13 cellular contexts compared by ENCODE assay signal in genomic region chr17:40482722-40483121, GRCh38. TPM values are rescaled to one million over a fixed set of nuclear protein-coding genes. Genes with fewer than 3 reads are reported as not detected.
A peak's percentile ranks its signal among the peaks of the same experiment; 100 is the strongest.
DNase-seq lines count a peak whose midpoint lies in the region; ATAC-seq, FAIRE-seq and TF ChIP-seq lines count a peak whose summit lies in the region.
"Had no signal": no experiment of that assay in that cellular context is flagged by ENCODE, and none has a peak within 500 bp of the region (broad histone marks: within the 10 kb centered on the region; RNA-seq: fewer than 3 reads in every experiment).

No MANE protein-coding gene starts in this region.

- no peak overlapping the region for H4K8ac ChIP-seq in H9 (replicated peaks; ENCODE audit: insufficient read length, low read depth, low read length)

- no peak for TF ChIP-seq EP300 in A549 (IDR thresholded peaks at IDR 0.05)

- H3K9ac ChIP-seq in HCT116 (ENCODE audit: low read length) (peak overlapping the region; percentile 19), H9 (ENCODE audit: extremely low read depth, insufficient read length, low read length) (no peak overlapping the region)

- H2AK5ac ChIP-seq in H9 (ENCODE audit: insufficient read length, low read length): no peak overlapping the region

- H2BK15ac ChIP-seq in H9 (ENCODE audit: low read depth, low read length): no peak overlapping the region

- H3K9me2 ChIP-seq in HCT116 (ENCODE audit: insufficient read depth): no peaks in the 10 kb centered on the region

- H3K36me3 Mint-ChIP-seq in activated CD4-positive, alpha-beta memory T cell treated with anti-CD3 and anti-CD28 coated beads for 36 hours: peaks cover 6% of the 10 kb centered on the region
- H3K36me3 Mint-ChIP-seq in H9 (ENCODE audit: insufficient read depth in 1 of 3, low read depth in 3 of 3): no peaks in the 10 kb centered on the region
- H3K36me3 Mint-ChIP-seq in activated T-cell treated with anti-CD3 and anti-CD28 coated beads, Interleukin-2, amount 50 U/mL, for 4 hours (ENCODE audit: insufficient read depth): no peaks in the 10 kb centered on the region

- no TSS peak for BruUV-seq in HCT116 (replicated peaks; lab: Mats Ljungman, UMichigan)

- H3K18ac ChIP-seq in H9 (ENCODE audit: insufficient read length, low read depth, low read length): no peak overlapping the region

- H4K5ac ChIP-seq in H9 (ENCODE audit: insufficient read length, low read depth, low read length): no peak overlapping the region

- CTCF ChIA-PET in A549 (lab: Yijun Ruan, JAX): interaction anchor here (0.5 to 15.5 kb wide), 7 partner anchors 11 to 783 kb away, joined by 3 to 379 read pairs (median 5); no protein-coding TSS in a partner anchor
- CTCF ChIA-PET in HCT116 (lab: Charles Lee): no interaction called here
- CTCF ChIA-PET in activated CD4-positive, alpha-beta memory T cell treated with anti-CD3 and anti-CD28 coated beads for 36 hours (lab: Charles Lee): interaction anchor here (1.6 to 2.6 kb wide), 2 partner anchors 39 to 51 kb away, joined by 4 to 8 read pairs; partner anchors contain the start of gene IGFBP4

- no peak overlapping the region for H2BK12ac ChIP-seq in H9 (ENCODE audit: insufficient read length, low read depth, low read length)

- H3K4me3 ChIP-seq in A549 (no peak overlapping the region), HCT116 (replicated peaks in 1 of 2; ENCODE audit: low read depth in 1 of 2, low read length in 2 of 2) (no peak overlapping the region), esophagus squamous epithelium (no peak overlapping the region)
- H3K4me3 ChIP-seq: dorsolateral prefrontal cortex, spleen, stomach had no signal

- peaks cover 82% of the 10 kb centered on the region for H3K4me1 ChIP-seq in A549
- peaks cover 71 to 87% of the 10 kb centered on the region in 2 experiments for H3K4me1 ChIP-seq in HCT116 (ENCODE audit: control insufficient read depth in 1 of 2, insufficient read depth in 2 of 2, low read length in 2 of 2)
- peaks cover 21 to 84% (median 44%) of the 10 kb centered on the region in 3 donors for H3K4me1 ChIP-seq in esophagus squamous epithelium
- H3K4me1 ChIP-seq in H9 (ENCODE audit: insufficient read depth, low read length): peaks cover 6% of the 10 kb centered on the region

- H3K36me3 ChIP-seq in HCT116 (ENCODE audit: control insufficient read depth in 1 of 2, insufficient read depth in 2 of 2, low read length in 2 of 2) (peaks cover 4 to 14% of the 10 kb centered on the region in 2 experiments; a peak in 3 of 4 replicates), esophagus squamous epithelium (peaks cover 0 to 91% (median 0%) of the 10 kb centered on the region in 3 donors)
- H3K36me3 ChIP-seq: spleen, stomach had no signal

- no peaks in the 10 kb centered on the region for H3K27me3 Mint-ChIP-seq in activated CD4-positive, alpha-beta memory T cell treated with anti-CD3 and anti-CD28 coated beads for 36 hours
- H3K27me3 Mint-ChIP-seq in H9 (ENCODE audit: low read depth): peaks cover 11% of the 10 kb centered on the region
- H3K27me3 Mint-ChIP-seq in activated T-cell treated with anti-CD3 and anti-CD28 coated beads, Interleukin-2, amount 50 U/mL, for 4 hours (ENCODE audit: low read depth): no peaks in the 10 kb centered on the region

- no peak overlapping the region for H2BK5ac ChIP-seq in H9 (ENCODE audit: insufficient read length, low read length)

- H3K4me1 Mint-ChIP-seq in activated CD4-positive, alpha-beta memory T cell treated with anti-CD3 and anti-CD28 coated beads for 36 hours (ENCODE audit: low read depth): peaks cover 80% of the 10 kb centered on the region
- peaks cover 42% of the 10 kb centered on the region in 2 experiments for H3K4me1 Mint-ChIP-seq in H9
- peaks cover 64% of the 10 kb centered on the region for H3K4me1 Mint-ChIP-seq in activated T-cell treated with anti-CD3 and anti-CD28 coated beads, Interleukin-2, amount 50 U/mL, for 4 hours (ENCODE audit: low read depth)

- no peak overlapping the region for H2BK120ac ChIP-seq in H9 (ENCODE audit: low read depth, low read length, poor library complexity, severe bottlenecking)

- H2BK20ac ChIP-seq in H9 (ENCODE audit: low read depth, low read length, poor library complexity, severe bottlenecking): no peak overlapping the region

- ATAC-seq in A549: no peak
- ATAC-seq in HCT116: peak; percentile 13
- ATAC-seq in activated T-cell treated with anti-CD3 and anti-CD28 coated beads, Interleukin-2, amount 50 U/mL, for 4 hours: no peak

- intact Hi-C loops in HCT116 (cut with micrococcal nuclease): no loop called here
- intact Hi-C loops in activated CD4-positive, alpha-beta memory T cell treated with anti-CD3 and anti-CD28 coated beads for 36 hours (cut with micrococcal nuclease): no loop called here
- intact Hi-C loops in esophagus squamous epithelium (cut with DNase I): no loop called here

- TF ChIP-seq POLR2A in A549 (IDR thresholded peaks at IDR 0.05; ENCODE audit: low read length) (no peak), HCT116 (IDR thresholded peaks at IDR 0.05; ENCODE audit: borderline replicate concordance, extremely low read depth, insufficient read depth, insufficient read length) (no peak), esophagus squamous epithelium (IDR thresholded peaks at IDR 0.05) (no peak)

- no peak overlapping the region for H3K4ac ChIP-seq in H9 (ENCODE audit: low read depth, low read length)

- H3K56ac ChIP-seq in H9 (ENCODE audit: insufficient read length, low read depth, low read length): no peak overlapping the region

- H2AFZ ChIP-seq in HCT116 (ENCODE audit: low read depth, low read length, poor library complexity, severe bottlenecking) (no peak overlapping the region), H9 (ENCODE audit: low read length) (no peak overlapping the region)

- RAD21 ChIA-PET in HCT116 (lab: Charles Lee; ENCODE audit: low non-redundant PET in 1 of 2, low total read pairs in 2 of 2, uncharacterized antibody in 2 of 2, unreplicated experiment in 2 of 2): no interaction called here

- no peaks in the 10 kb centered on the region for H3K9me3 Mint-ChIP-seq in activated CD4-positive, alpha-beta memory T cell treated with anti-CD3 and anti-CD28 coated beads for 36 hours
- no peaks in the 10 kb centered on the region for H3K9me3 Mint-ChIP-seq in H9
- no peaks in the 10 kb centered on the region for H3K9me3 Mint-ChIP-seq in activated T-cell treated with anti-CD3 and anti-CD28 coated beads, Interleukin-2, amount 50 U/mL, for 4 hours

- H3K4me3 Mint-ChIP-seq in activated CD4-positive, alpha-beta memory T cell treated with anti-CD3 and anti-CD28 coated beads for 36 hours: peak overlapping the region; percentile 48
- H3K4me3 Mint-ChIP-seq in H9: no peak overlapping the region; a peak in 1 of 5 replicates
- no peak overlapping the region for H3K4me3 Mint-ChIP-seq in activated T-cell treated with anti-CD3 and anti-CD28 coated beads, Interleukin-2, amount 50 U/mL, for 4 hours

- H3K27ac ChIP-seq in A549: peak overlapping the region; percentile 96 to 97
- peak overlapping the region; percentile 12; the same call in 1 of the 2 replicates for H3K27ac ChIP-seq in HCT116 (ENCODE audit: low read depth, low read length)
- H3K27ac ChIP-seq in esophagus squamous epithelium: peak overlapping the region in 3 of 4 donors; percentile 35 to 92 (median 47)
- H3K27ac ChIP-seq in H9 (ENCODE audit: insufficient read length, low read depth, low read length): no peak overlapping the region
- H3K27ac ChIP-seq: dorsolateral prefrontal cortex, stomach had no signal

- TF ChIP-seq CTCF in A549 (IDR thresholded peaks at IDR 0.05) (no peak), HCT116 (IDR thresholded peaks at IDR 0.05 in 2 of 3, conservative IDR thresholded peaks at IDR 0.05 in 1 of 3; ENCODE audit: borderline replicate concordance in 1 of 3, insufficient read depth in 1 of 3, low read depth in 2 of 3, low read length in 2 of 3) (no peak), esophagus squamous epithelium (IDR thresholded peaks at IDR 0.05) (no peak), H9 (conservative IDR thresholded peaks at IDR 0.05) (no peak)

- H3K79me2 ChIP-seq in HCT116 (ENCODE audit: insufficient read depth, low read length) (no peaks in the 10 kb centered on the region), H9 (ENCODE audit: insufficient read depth, low read length) (no peaks in the 10 kb centered on the region)

- DNase-seq in A549 (ENCODE audit: low read depth in 1 of 2, low spot score in 1 of 2) (peak in 1 of 2 experiments; percentile 86), HCT116 (ENCODE audit: low read depth, low spot score) (no peak), esophagus squamous epithelium (lab: John Stamatoyannopoulos, UW) (no peak), hippocampal formation (lab: John Stamatoyannopoulos, UW) (no peak), H9 (no peak)
- no peak for DNase-seq in activated CD4-positive, alpha-beta memory T cell treated with anti-CD3 and anti-CD28 coated beads for 36 hours
- DNase-seq in activated T-cell treated with anti-CD3 and anti-CD28 coated beads, Interleukin-2, amount 50 U/mL, for 4 hours: no peak
- DNase-seq: dorsolateral prefrontal cortex, HCEC 1CT, NCI-H2029 treated with DMSO at 0.1 percent for 48 hours, NCI-H526 treated with DMSO at 0.1 percent for 48 hours, spleen, stomach had no signal

- TF ChIP-seq RAD21 in A549 (conservative IDR thresholded peaks at IDR 0.05 in 1 of 2, IDR thresholded peaks at IDR 0.05 in 1 of 2) (no peak), HCT116 (IDR thresholded peaks at IDR 0.05; ENCODE audit: low read depth) (no peak)

- H3K4me2 ChIP-seq in A549 (peak overlapping the region; percentile 38), HCT116 (ENCODE audit: low read length) (peak overlapping the region; percentile 51), H9 (ENCODE audit: insufficient read depth, insufficient read length, low read length) (no peak overlapping the region)

- POLR2A ChIA-PET in A549 (lab: Yijun Ruan, JAX) (no interaction called here), HCT116 (lab: Charles Lee) (interaction anchor here (1.0 kb wide), 1 partner anchor 16 kb away, joined by 3 read pairs; no protein-coding TSS in a partner anchor)
- POLR2A ChIA-PET in activated CD4-positive, alpha-beta memory T cell treated with anti-CD3 and anti-CD28 coated beads for 36 hours (lab: Charles Lee): interaction anchor here (0.7 kb wide), 1 partner anchor 35 kb away, joined by 3 read pairs; no protein-coding TSS in a partner anchor

- H3K23me2 ChIP-seq in H9 (ENCODE audit: insufficient read length, low read depth, low read length, poor library complexity, severe bottlenecking): no peaks in the 10 kb centered on the region

- H3K27ac Mint-ChIP-seq in activated CD4-positive, alpha-beta memory T cell treated with anti-CD3 and anti-CD28 coated beads for 36 hours: peak overlapping the region; percentile 98
- H3K27ac Mint-ChIP-seq in H9: no peak overlapping the region

- H3K23ac ChIP-seq in H9 (ENCODE audit: insufficient read length, low read depth, low read length): no peak overlapping the region

- no peaks in the 10 kb centered on the region for H3K27me3 ChIP-seq in HCT116 (ENCODE audit: insufficient read depth, low read length)
- no peaks in the 10 kb centered on the region for H3K27me3 ChIP-seq in esophagus squamous epithelium
- H3K27me3 ChIP-seq in H9 (ENCODE audit: insufficient read depth, low read length): no peaks in the 10 kb centered on the region; the same call in 1 of the 2 replicates
- H3K27me3 ChIP-seq: dorsolateral prefrontal cortex, spleen, stomach had no signal

- H3K9me3 ChIP-seq in A549: no peaks in the 10 kb centered on the region
- H3K9me3 ChIP-seq in HCT116 (ENCODE audit: control insufficient read depth in 1 of 2, insufficient read depth in 1 of 2, low read depth in 1 of 2, low read length in 2 of 2): no peaks in the 10 kb centered on the region
- no peaks in the 10 kb centered on the region for H3K9me3 ChIP-seq in esophagus squamous epithelium
- H3K9me3 ChIP-seq in H9 (ENCODE audit: control insufficient read depth, low read depth, low read length): no peaks in the 10 kb centered on the region
- H3K9me3 ChIP-seq: spleen, stomach had no signal

- H4K91ac ChIP-seq in H9 (ENCODE audit: insufficient read length, low read depth, low read length): no peak overlapping the region

- H3K14ac ChIP-seq in H9 (ENCODE audit: insufficient read depth, low read length): no peak overlapping the region

- H3K79me1 ChIP-seq in H9 (ENCODE audit: insufficient read depth, low read depth, low read length, poor library complexity, severe bottlenecking): no peaks in the 10 kb centered on the region

- FAIRE-seq in A549 (lab: Jason Lieb, UNC): no peak

- no peaks in the 10 kb centered on the region for H4K20me1 ChIP-seq in HCT116 (ENCODE audit: insufficient read depth)
- H4K20me1 ChIP-seq in H9 (ENCODE audit: control insufficient read depth, insufficient read depth, insufficient read length): no peaks in the 10 kb centered on the region

- no peak overlapping the region for H3T11ph ChIP-seq in H9 (ENCODE audit: low read length)

- WGBS in A549 (ENCODE audit: missing lambda C conversion rate): 61% methylated on average over 6 of the region's 6 CpGs
- 52 to 64% methylated on average over 5 to 6 of the region's 6 CpGs for WGBS in esophagus squamous epithelium, 2 donors
- WGBS in H9 (ENCODE audit: extremely low coverage, insufficient read length, low lambda C conversion rate): no CpG with 5 or more reads among the region's 6 CpGs

RNA-seq across cellular contexts. Expression of gene TNS4, which starts 18.7 kb away (rescaled TPM):
- polyA plus RNA-seq in A549 (2011; rRNA removed) (24.2 and 45.9 TPM in 2 replicates), A549 (2017; fragmentation: RNase III; extraction: RNeasy Plus Mini Kit Qiagen cat#74134 plus additional on column Dnase treatment) (61.6 to 75.9 TPM (median 73.5 TPM) in 3 replicates)
- polyA plus RNA-seq in A549 (2012; cell fraction: cytosol; rRNA removed): 18.0 and 30.2 TPM in 2 replicates
- polyA plus RNA-seq in A549 (2012; cell fraction: nucleus; rRNA removed): 83.8 and 125 TPM in 2 replicates
- 62.8 and 79.7 TPM in 2 replicates for polyA minus RNA-seq in A549 (2011; rRNA and poly(A)+ RNA removed)
- total RNA-seq in HCT116 (2021; ENCODE audit: unreplicated experiment) (36.6 TPM), esophagus squamous epithelium (100 to 1,000 TPM in 1 of 4 donors, 10 to 100 TPM in 3; 34.6 to 104 (median 71.1) TPM), H9 (2021) (0.55 and 0.59 TPM in 2 replicates)
- 7.4 and 9.3 TPM in 2 replicates for polyA plus RNA-seq in HCT116 (2012)
- 10 to 100 TPM; 14.5 to 15.2 TPM for total RNA-seq in activated CD4-positive, alpha-beta memory T cell treated with anti-CD3 and anti-CD28 coated beads for 36 hours
- 1 to 10 TPM; 3.9 to 4.7 (median 4.1) TPM for total RNA-seq in activated T-cell treated with anti-CD3 and anti-CD28 coated beads, Interleukin-2, amount 50 U/mL, for 4 hours
- total RNA-seq: dorsolateral prefrontal cortex had no signal

RNA-seq across cellular contexts. Expression of gene IGFBP4, which starts 39.5 kb away (rescaled TPM):
- polyA plus RNA-seq in A549 (2011; rRNA removed): 1,080 and 1,577 TPM in 2 replicates
- 1,069 and 1,422 TPM in 2 replicates for polyA plus RNA-seq in A549 (2012; cell fraction: cytosol; rRNA removed)
- polyA plus RNA-seq in A549 (2012; cell fraction: nucleus; rRNA removed): 982 and 1,044 TPM in 2 replicates
- polyA plus RNA-seq in A549 (2017; fragmentation: RNase III; extraction: RNeasy Plus Mini Kit Qiagen cat#74134 plus additional on column Dnase treatment): 1,501 to 1,941 TPM (median 1,829 TPM) in 3 replicates
- 1,444 and 1,452 TPM in 2 replicates for polyA minus RNA-seq in A549 (2011; rRNA and poly(A)+ RNA removed)
- 2.0 TPM for total RNA-seq in HCT116 (2021; ENCODE audit: unreplicated experiment)
- polyA plus RNA-seq in HCT116 (2012): 0.34 TPM in 1 of 2 replicates, not detected in the other
- total RNA-seq in activated CD4-positive, alpha-beta memory T cell treated with anti-CD3 and anti-CD28 coated beads for 36 hours: 10 to 100 TPM; 14.6 to 15.5 TPM
- 100 to 1,000 TPM in 1 of 4 donors, 10 to 100 TPM in 3; 27.1 to 154 (median 73.0) TPM for total RNA-seq in esophagus squamous epithelium
- 49.9 and 51.1 TPM in 2 replicates for total RNA-seq in H9 (2021)
- 10 to 100 TPM; 14.0 to 17.7 (median 14.7) TPM for total RNA-seq in activated T-cell treated with anti-CD3 and anti-CD28 coated beads, Interleukin-2, amount 50 U/mL, for 4 hours
